8 cellular contexts compared by ENCODE assay signal in the genomic region with DNA sequence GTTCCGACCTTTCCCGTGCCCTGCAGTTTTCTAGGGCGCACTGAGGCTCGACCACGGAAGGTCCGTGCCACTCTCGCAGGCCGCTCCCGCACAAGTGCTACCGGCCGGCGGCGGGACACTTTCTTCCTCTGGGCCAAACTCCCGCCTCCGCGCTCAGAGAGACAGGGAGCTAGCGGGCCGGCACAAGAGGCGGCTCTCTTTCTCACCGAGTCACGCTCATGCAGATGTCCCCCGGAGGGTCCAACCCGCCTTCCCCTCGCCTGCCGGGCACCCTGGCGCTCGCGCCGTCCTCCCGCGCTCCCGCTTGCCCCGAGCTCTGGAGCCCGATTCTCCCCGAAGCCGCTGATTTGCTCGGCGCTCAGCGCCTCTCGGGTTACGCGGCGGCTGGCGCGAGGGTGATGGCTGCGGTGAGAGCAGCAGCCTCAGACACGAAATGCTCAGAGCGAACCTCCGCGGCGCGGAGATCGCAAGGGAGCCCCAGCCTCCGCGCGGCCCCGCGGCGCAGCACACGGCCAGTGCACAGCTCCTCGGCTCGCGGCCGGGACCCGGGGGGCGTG. TPM values are rescaled to one million over a fixed set of nuclear protein-coding genes. Genes with fewer than 3 reads are reported as not detected.
DNase-seq lines count a peak whose midpoint lies in the region; ATAC-seq and TF ChIP-seq lines count a peak whose summit lies in the region.

No MANE protein-coding gene starts in this region.

- CTCF ChIA-PET in WTC11 (lab: Charles Lee) = interaction anchor here (0.7 to 4.5 kb wide), 48 partner anchors 9 to 783 kb away, joined by 3 to 105 read pairs (median 5); no protein-coding TSS in a partner anchor

- H3K36me3 ChIP-seq in fibroblast of lung (ENCODE audit: control insufficient read depth, insufficient read depth, low read length) = no peaks in the 10 kb centered on the region

- H3K36me3 Mint-ChIP-seq in WTC11 (no peaks in the 10 kb centered on the region), naive B cell (no peaks in the 10 kb centered on the region)

- no peak overlapping the region for H3K9ac ChIP-seq in fibroblast of lung (ENCODE audit: insufficient read depth, low read length)

- peak overlapping the region; percentile 44 for H2AFZ ChIP-seq in fibroblast of lung (ENCODE audit: low read length)

- no peaks in the 10 kb centered on the region for H3K9me3 ChIP-seq in fibroblast of lung (ENCODE audit: control insufficient read depth, insufficient read depth, low read depth, low read length)

- POLR2A ChIA-PET in WTC11 (lab: Charles Lee) = interaction anchor here (1.0 kb wide), 1 partner anchor 609 kb away, joined by 3 read pairs; no protein-coding TSS in a partner anchor

- peak overlapping the region; percentile 85 for H3K4me2 ChIP-seq in fibroblast of lung (ENCODE audit: extremely low read depth, insufficient read depth, low read length)

- ATAC-seq in HG03520 (IDR thresholded peaks at IDR 0.05; ENCODE audit: unreplicated experiment) (peak; percentile 45), WTC11 (peak; percentile 70), naive B cell (ENCODE audit: low read depth in 2 of 2) (peak; percentile 60 to 61), HG02642 (IDR thresholded peaks at IDR 0.05; ENCODE audit: poor library complexity, unreplicated experiment) (no peak)

- H3K27ac Mint-ChIP-seq in WTC11 = no peak overlapping the region
- H3K27ac Mint-ChIP-seq in naive B cell = no peak overlapping the region

- no peak overlapping the region for H3K27ac ChIP-seq in fibroblast of lung (ENCODE audit: insufficient read depth, low read length)

- DNase-seq in EH (ENCODE audit: low read depth) (peak; percentile 66), WTC11 (ENCODE audit: low spot score) (peak; percentile 78), fibroblast of lung (ENCODE audit: low read depth in 2 of 2) (peak; percentile 49 to 79), naive B cell (peak; percentile 29), NAMALWA (ENCODE audit: low spot score) (no peak), activated gamma-delta T cell (lab: John Stamatoyannopoulos, UW) (no peak)

- peaks cover 16% of the 10 kb centered on the region for H3K4me1 Mint-ChIP-seq in WTC11
- peaks cover 9 to 12% (median 10%) of the 10 kb centered on the region in 3 donors for H3K4me1 Mint-ChIP-seq in naive B cell

- H3K4me3 Mint-ChIP-seq in WTC11 = peak overlapping the region; percentile 70
- peak overlapping the region; percentile 66 to 87 (median 81) for H3K4me3 Mint-ChIP-seq in naive B cell

- H3K9me3 Mint-ChIP-seq in WTC11 (no peaks in the 10 kb centered on the region), naive B cell (no peaks in the 10 kb centered on the region)

- H3K27me3 ChIP-seq in fibroblast of lung (ENCODE audit: control insufficient read depth, insufficient read depth, low read length) = peaks cover 34% of the 10 kb centered on the region

- no peaks in the 10 kb centered on the region for H3K4me1 ChIP-seq in fibroblast of lung (ENCODE audit: control insufficient read depth, extremely low read depth, insufficient read depth, low read length)

- H3K27me3 Mint-ChIP-seq in WTC11 (ENCODE audit: low read depth) = peaks cover 84% of the 10 kb centered on the region
- H3K27me3 Mint-ChIP-seq in naive B cell = peaks cover 50 to 80% (median 77%) of the 10 kb centered on the region in 3 donors

- H4K20me1 ChIP-seq in fibroblast of lung (ENCODE audit: control insufficient read depth, extremely low read depth, insufficient read depth, low read length) = no peaks in the 10 kb centered on the region

- no peak for TF ChIP-seq CTCF in WTC11 (IDR thresholded peaks at IDR 0.05)
- no peak for TF ChIP-seq CTCF in fibroblast of lung (conservative IDR thresholded peaks at IDR 0.05 in 1 of 2, IDR thresholded peaks at IDR 0.05 in 1 of 2; ENCODE audit: low read depth in 1 of 2, low read length in 2 of 2)

- peak overlapping the region in 3 of 4 experiments; percentile 15 to 47 (median 31) for H3K4me3 ChIP-seq in fibroblast of lung (replicated peaks in 1 of 4; ENCODE audit: control extremely low read depth in 1 of 4, insufficient read depth in 1 of 4, low read depth in 3 of 4, low read length in 4 of 4)

- H3K79me2 ChIP-seq in fibroblast of lung (ENCODE audit: control insufficient read depth, insufficient read depth, low read length) = no peaks in the 10 kb centered on the region

TF ChIP-seq in WTC11, 78 proteins besides CTCF, POLR2A, EP300 and RAD21:
- TF ChIP-seq GABPB1 (CRISPR knock-in tag; IDR thresholded peaks at IDR 0.05) (no peak), ZBTB21 (CRISPR knock-in tag; IDR thresholded peaks at IDR 0.05; ENCODE audit: borderline replicate concordance) (peak; percentile 50; the same call in 1 of the 2 replicates)
- TF ChIP-seq, protein P1, sequence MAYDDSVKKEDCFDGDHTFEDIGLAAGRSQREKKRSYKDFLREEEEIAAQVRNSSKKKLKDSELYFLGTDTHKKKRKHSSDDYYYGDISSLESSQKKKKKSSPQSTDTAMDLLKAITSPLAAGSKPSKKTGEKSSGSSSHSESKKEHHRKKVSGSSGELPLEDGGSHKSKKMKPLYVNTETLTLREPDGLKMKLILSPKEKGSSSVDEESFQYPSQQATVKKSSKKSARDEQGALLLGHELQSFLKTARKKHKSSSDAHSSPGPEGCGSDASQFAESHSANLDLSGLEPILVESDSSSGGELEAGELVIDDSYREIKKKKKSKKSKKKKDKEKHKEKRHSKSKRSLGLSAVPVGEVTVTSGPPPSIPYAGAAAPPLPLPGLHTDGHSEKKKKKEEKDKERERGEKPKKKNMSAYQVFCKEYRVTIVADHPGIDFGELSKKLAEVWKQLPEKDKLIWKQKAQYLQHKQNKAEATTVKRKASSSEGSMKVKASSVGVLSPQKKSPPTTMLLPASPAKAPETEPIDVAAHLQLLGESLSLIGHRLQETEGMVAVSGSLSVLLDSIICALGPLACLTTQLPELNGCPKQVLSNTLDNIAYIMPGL (CRISPR knock-in tag; IDR thresholded peaks at IDR 0.05) = peak; percentile 31; the same call in 1 of the 2 replicates
- TF ChIP-seq, protein P2, sequence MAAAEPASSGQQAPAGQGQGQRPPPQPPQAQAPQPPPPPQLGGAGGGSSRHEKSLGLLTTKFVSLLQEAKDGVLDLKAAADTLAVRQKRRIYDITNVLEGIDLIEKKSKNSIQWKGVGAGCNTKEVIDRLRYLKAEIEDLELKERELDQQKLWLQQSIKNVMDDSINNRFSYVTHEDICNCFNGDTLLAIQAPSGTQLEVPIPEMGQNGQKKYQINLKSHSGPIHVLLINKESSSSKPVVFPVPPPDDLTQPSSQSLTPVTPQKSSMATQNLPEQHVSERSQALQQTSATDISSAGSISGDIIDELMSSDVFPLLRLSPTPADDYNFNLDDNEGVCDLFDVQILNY (CRISPR knock-in tag; IDR thresholded peaks at IDR 0.05) = peak; percentile 25; the same call in 1 of the 2 replicates
TF ChIP-seq in WTC11: peak in this region for 3.

RNA-seq across cellular contexts. Expression of a gene that starts 1.0 kb away (rescaled TPM):
- total RNA-seq in WTC11 (2021) (0.39 to 0.44 TPM (median 0.44 TPM) in 3 replicates), fibroblast of lung (not detected in 2 replicates)
- polyA plus RNA-seq in fibroblast of lung (not detected in 2 replicates), naive B cell (ENCODE audit: low read depth in 6 of 6) (not detected)
- polyA plus RNA-seq in fibroblast of lung (2012) = not detected in 2 replicates
- polyA minus RNA-seq in fibroblast of lung (ENCODE audit: low replicate concordance) = not detected in 2 replicates

Comparison
In these comparisons a context has a peak if more than half of its experiments do, and no peak if none do; other contexts are left out.
1. DNase-seq: peak in EH (single experiment), WTC11 (single experiment), fibroblast of lung (2 of 2) and naive B cell (single experiment); none in NAMALWA (single experiment) and activated gamma-delta T cell (single experiment).